ENCODE assay signal across 2 cellular contexts in the genomic region with DNA sequence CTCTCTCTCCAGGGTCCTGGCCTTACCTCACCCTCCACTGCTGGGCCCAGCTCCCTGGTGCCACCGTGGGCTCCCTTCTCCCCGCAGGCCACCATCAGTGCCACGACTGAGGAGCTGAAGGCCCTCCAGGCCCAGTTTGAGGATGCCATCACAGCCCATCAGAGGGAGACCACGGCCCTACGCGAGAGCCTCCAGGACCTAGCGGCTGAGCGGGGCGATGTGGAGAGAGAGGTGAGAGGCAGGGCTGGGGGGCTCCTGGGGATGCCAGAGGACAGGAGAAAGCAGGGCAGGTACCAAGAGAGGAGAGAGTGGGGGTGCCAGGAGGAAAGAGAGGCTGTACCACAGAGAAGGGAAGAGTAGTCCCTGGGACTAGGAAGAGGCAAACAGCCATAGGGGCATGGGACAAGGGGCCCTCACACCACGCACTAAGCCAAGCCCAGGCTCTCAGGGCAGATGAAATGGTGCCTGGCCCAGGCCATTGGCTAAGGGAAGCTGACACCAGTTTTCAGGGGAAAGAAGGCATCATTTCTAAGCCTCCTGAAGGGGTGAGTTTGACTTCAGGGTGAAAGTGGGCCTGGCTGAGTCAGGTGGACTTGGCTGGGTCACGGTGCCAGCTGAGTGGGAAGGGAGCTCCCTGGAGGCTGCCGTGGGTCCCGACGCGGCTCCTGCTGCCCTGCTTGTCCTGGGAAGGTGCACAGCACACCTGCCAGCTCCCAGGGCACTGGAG.
TF ChIP-seq lines count a peak whose summit lies in the region.

No MANE protein-coding gene starts in this region.

TF ChIP-seq in SK-N-SH, 30 proteins besides CTCF, POLR2A, EP300 and RAD21:
- TF ChIP-seq JUND (IDR thresholded peaks at IDR 0.05) (no peak), SMC3 (IDR thresholded peaks at IDR 0.05; ENCODE audit: low read depth, low read length) (no peak), FOSL2 (IDR thresholded peaks at IDR 0.05; ENCODE audit: borderline replicate concordance, low read depth) (no peak), NFIC (IDR thresholded peaks at IDR 0.05; ENCODE audit: borderline replicate concordance) (no peak), ELF1 (IDR thresholded peaks at IDR 0.05) (no peak), RXRA (IDR thresholded peaks at IDR 0.05; ENCODE audit: borderline replicate concordance, low read depth) (no peak)
- TF ChIP-seq, protein P1, sequence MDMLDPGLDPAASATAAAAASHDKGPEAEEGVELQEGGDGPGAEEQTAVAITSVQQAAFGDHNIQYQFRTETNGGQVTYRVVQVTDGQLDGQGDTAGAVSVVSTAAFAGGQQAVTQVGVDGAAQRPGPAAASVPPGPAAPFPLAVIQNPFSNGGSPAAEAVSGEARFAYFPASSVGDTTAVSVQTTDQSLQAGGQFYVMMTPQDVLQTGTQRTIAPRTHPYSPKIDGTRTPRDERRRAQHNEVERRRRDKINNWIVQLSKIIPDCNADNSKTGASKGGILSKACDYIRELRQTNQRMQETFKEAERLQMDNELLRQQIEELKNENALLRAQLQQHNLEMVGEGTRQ (IDR thresholded peaks at IDR 0.05; ENCODE audit: borderline replicate concordance, low read depth, low read length), result no peak

TF ChIP-seq in SK-N-SH treated with all-trans-retinoic acid at 6 μM for 48 hours, 23 proteins besides CTCF, POLR2A, EP300 and RAD21:
- TF ChIP-seq ISL1 (CRISPR knock-in tag; IDR thresholded peaks at IDR 0.05), result no peak
- no peak for TF ChIP-seq ZFP30 (CRISPR knock-in tag; IDR thresholded peaks at IDR 0.05)
- TF ChIP-seq, protein P2, sequence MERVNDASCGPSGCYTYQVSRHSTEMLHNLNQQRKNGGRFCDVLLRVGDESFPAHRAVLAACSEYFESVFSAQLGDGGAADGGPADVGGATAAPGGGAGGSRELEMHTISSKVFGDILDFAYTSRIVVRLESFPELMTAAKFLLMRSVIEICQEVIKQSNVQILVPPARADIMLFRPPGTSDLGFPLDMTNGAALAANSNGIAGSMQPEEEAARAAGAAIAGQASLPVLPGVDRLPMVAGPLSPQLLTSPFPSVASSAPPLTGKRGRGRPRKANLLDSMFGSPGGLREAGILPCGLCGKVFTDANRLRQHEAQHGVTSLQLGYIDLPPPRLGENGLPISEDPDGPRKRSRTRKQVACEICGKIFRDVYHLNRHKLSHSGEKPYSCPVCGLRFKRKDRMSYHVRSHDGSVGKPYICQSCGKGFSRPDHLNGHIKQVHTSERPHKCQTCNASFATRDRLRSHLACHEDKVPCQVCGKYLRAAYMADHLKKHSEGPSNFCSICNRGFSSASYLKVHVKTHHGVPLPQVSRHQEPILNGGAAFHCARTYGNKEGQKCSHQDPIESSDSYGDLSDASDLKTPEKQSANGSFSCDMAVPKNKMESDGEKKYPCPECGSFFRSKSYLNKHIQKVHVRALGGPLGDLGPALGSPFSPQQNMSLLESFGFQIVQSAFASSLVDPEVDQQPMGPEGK (CRISPR knock-in tag; IDR thresholded peaks at IDR 0.05; ENCODE audit: borderline replicate concordance), result no peak
